Comparison of ENCODE assay signal across 10 cellular contexts in genomic region chr20:63953764-63954429, GRCh38. TPM values are rescaled to one million over a fixed set of nuclear protein-coding genes. Genes with fewer than 3 reads are reported as not detected.
A peak's percentile ranks its signal among the peaks of the same experiment; 100 is the strongest.
DNase-seq lines count a peak whose midpoint lies in the region; ATAC-seq and TF ChIP-seq lines count a peak whose summit lies in the region.
"Had no signal": no experiment of that assay in that cellular context is flagged by ENCODE, and none has a peak within 500 bp of the region (broad histone marks: within the 10 kb centered on the region; RNA-seq: fewer than 3 reads in every experiment).

No MANE protein-coding gene starts in this region.

- H3K36me3 ChIP-seq in heart right ventricle = peaks cover 0 to 5% (median 0%) of the 10 kb centered on the region in 9 donors
- H3K36me3 ChIP-seq in left lung = peaks cover 0 to 12% of the 10 kb centered on the region in 2 donors
- H3K36me3 ChIP-seq in transverse colon = no peaks in the 10 kb centered on the region

- no peak for TF ChIP-seq POLR2A in transverse colon (IDR thresholded peaks at IDR 0.05)

- TF ChIP-seq CTCF in heart right ventricle (IDR thresholded peaks at IDR 0.05) = no peak
- no peak for TF ChIP-seq CTCF in left lung (IDR thresholded peaks at IDR 0.05)
- TF ChIP-seq CTCF in transverse colon (IDR thresholded peaks at IDR 0.05) = no peak

- H3K27ac ChIP-seq in heart right ventricle (peak overlapping the region in 8 of 10 donors; percentile 17 to 98 (median 95)), left lung (peak overlapping the region; percentile 33 to 84), transverse colon (peak overlapping the region in 3 of 4 donors; percentile 94 to 97 (median 94))

- H3K9me3 ChIP-seq in heart right ventricle (no peaks in the 10 kb centered on the region), left lung (no peaks in the 10 kb centered on the region), transverse colon (no peaks in the 10 kb centered on the region)

- no peaks in the 10 kb centered on the region for H3K27me3 Mint-ChIP-seq in activated T-helper 17 cell treated with anti-CD3 and anti-CD28 coated beads, Interleukin-2, amount 50 U/mL, for 72 hours

- 47 to 52% methylated on average over 13 of the region's 13 CpGs for WGBS in heart right ventricle, 2 donors
- WGBS in transverse colon (ENCODE audit: low coverage in 1 of 2), 2 donors = 40 to 70% methylated on average over 2 to 13 of the region's 13 CpGs

- H3K4me1 ChIP-seq in heart right ventricle (peaks cover 30 to 86% (median 81%) of the 10 kb centered on the region in 9 donors), left lung (peaks cover 34 to 77% of the 10 kb centered on the region in 2 donors), transverse colon (peaks cover 56 to 80% (median 74%) of the 10 kb centered on the region in 4 donors)

- H3K4me3 ChIP-seq in heart right ventricle (peak overlapping the region in 5 of 10 donors; percentile 3 to 100 (median 86)), left lung (peak overlapping the region in 1 of 2 donors; percentile 100), transverse colon (no peak overlapping the region)

- H3K4me1 Mint-ChIP-seq in activated T-helper 17 cell treated with anti-CD3 and anti-CD28 coated beads, Interleukin-2, amount 50 U/mL, for 72 hours = peaks cover 14% of the 10 kb centered on the region

- H3K4me3 Mint-ChIP-seq in activated T-helper 17 cell treated with anti-CD3 and anti-CD28 coated beads, Interleukin-2, amount 50 U/mL, for 72 hours = peak overlapping the region; percentile 81

- in situ Hi-C loops in transverse colon (cut with MboI; ENCODE audit: low pct_ligation_motif_present in 1 of 4, low pct_unique_long_range_greater_than_20kb in 1 of 4, low sequenced_read_pairs in 3 of 4) = no loop called here

- peaks cover 8% of the 10 kb centered on the region for H3K36me3 Mint-ChIP-seq in activated T-helper 17 cell treated with anti-CD3 and anti-CD28 coated beads, Interleukin-2, amount 50 U/mL, for 72 hours (ENCODE audit: low read depth)

- intact Hi-C loops in heart right ventricle (cut with DNase I) (no loop called here), left ventricle myocardium superior (cut with micrococcal nuclease) (no loop called here), left lung (cut with DNase I) (no loop called here), transverse colon (cut with DNase I; ENCODE audit: low total_unique reads) (no loop called here)

- DNase-seq in heart right ventricle = no peak
- no peak for DNase-seq in left ventricle myocardium superior
- DNase-seq in left lung = no peak
- DNase-seq in transverse colon = no peak
- DNase-seq in HPDE6-E6E7 (ENCODE audit: extremely low spot score) = no peak
- no peak for DNase-seq in NCI-H748 treated with DMSO at 0.1 percent for 48 hours (lab: John Stamatoyannopoulos, UW)
- DNase-seq: activated CD4-positive, alpha-beta T cell treated with anti-CD3 and anti-CD28 coated beads, Interleukin-2, amount 50 U/mL, for 48 hours; stimulated activated CD4-positive, alpha-beta T cell treated with anti-CD3 and anti-CD28 coated beads, Interleukin-4, amount 100 ng/mL, for 4 hours had no signal

- no peak for TF ChIP-seq EP300 in transverse colon (IDR thresholded peaks at IDR 0.05; ENCODE audit: low read depth)

- ATAC-seq in heart right ventricle (no peak), left ventricle myocardium superior (no peak), left lung (no peak), GM21619 (IDR thresholded peaks at IDR 0.05; ENCODE audit: unreplicated experiment) (no peak)
- ATAC-seq in activated T-helper 17 cell treated with anti-CD3 and anti-CD28 coated beads, Interleukin-2, amount 50 U/mL, for 72 hours (replicated peaks) = no peak

- no peaks in the 10 kb centered on the region for H3K27me3 ChIP-seq in heart right ventricle
- no peaks in the 10 kb centered on the region for H3K27me3 ChIP-seq in left lung
- H3K27me3 ChIP-seq in transverse colon = no peaks in the 10 kb centered on the region

- no peaks in the 10 kb centered on the region for H3K9me3 Mint-ChIP-seq in activated T-helper 17 cell treated with anti-CD3 and anti-CD28 coated beads, Interleukin-2, amount 50 U/mL, for 72 hours

- H3K27ac Mint-ChIP-seq in activated T-helper 17 cell treated with anti-CD3 and anti-CD28 coated beads, Interleukin-2, amount 50 U/mL, for 72 hours = peak overlapping the region; percentile 78

RNA-seq across cellular contexts. Expression of gene UCKL1, which starts 2.3 kb away (rescaled TPM):
- total RNA-seq in heart right ventricle (10 to 100 TPM; 27.3 to 70.4 (median 39.0) TPM), left ventricle myocardium superior (59.9 TPM), left lung (10 to 100 TPM; 26.7 to 31.6 TPM), transverse colon (100 to 1,000 TPM in 1 of 4 donors, 10 to 100 TPM in 3; 41.1 to 189 (median 68.5) TPM)
- polyA plus RNA-seq in heart right ventricle = 100 to 1,000 TPM in 1 of 2 donors, 10 to 100 TPM in 1; 36.3 to 130 TPM
- total RNA-seq in activated T-helper 17 cell treated with anti-CD3 and anti-CD28 coated beads, Interleukin-2, amount 50 U/mL, for 72 hours = 10 to 100 TPM; 27.5 to 36.2 TPM

RNA-seq across cellular contexts. Expression of gene ZNF512B, which starts 15.8 kb away (rescaled TPM):
- total RNA-seq in heart right ventricle (10 to 100 TPM; 11.1 to 14.8 (median 13.7) TPM), left ventricle myocardium superior (14.0 TPM), left lung (10 to 100 TPM; 16.4 to 16.9 TPM), transverse colon (1 to 10 TPM; 1.8 to 5.2 (median 2.1) TPM)
- polyA plus RNA-seq in heart right ventricle = 10 to 100 TPM in 1 of 2 donors, 1 to 10 TPM in 1; 4.6 to 11.8 TPM
- 10 to 100 TPM; 13.9 to 21.3 TPM for total RNA-seq in activated T-helper 17 cell treated with anti-CD3 and anti-CD28 coated beads, Interleukin-2, amount 50 U/mL, for 72 hours

RNA-seq across cellular contexts. Expression of gene SAMD10, which starts 25.5 kb away (rescaled TPM):
- 1 to 10 TPM; 3.4 to 8.4 (median 4.0) TPM for total RNA-seq in heart right ventricle
- 1 to 10 TPM; 3.9 to 8.8 TPM for polyA plus RNA-seq in heart right ventricle
- 6.4 TPM for total RNA-seq in left ventricle myocardium superior
- total RNA-seq in activated T-helper 17 cell treated with anti-CD3 and anti-CD28 coated beads, Interleukin-2, amount 50 U/mL, for 72 hours = 10 to 100 TPM; 21.4 to 32.7 TPM
- total RNA-seq in left lung = 1 to 10 TPM; 4.6 to 6.0 TPM
- total RNA-seq in transverse colon = 10 to 100 TPM in 3 of 4 donors, 1 to 10 TPM in 1; 5.9 to 86.2 (median 19.4) TPM

RNA-seq across cellular contexts. Expression of gene PRPF6, which starts 27.0 kb away (rescaled TPM):
- 10 to 100 TPM; 43.8 to 53.6 (median 48.1) TPM for total RNA-seq in heart right ventricle
- polyA plus RNA-seq in heart right ventricle = 10 to 100 TPM; 27.8 to 48.4 TPM
- 50.6 TPM for total RNA-seq in left ventricle myocardium superior
- total RNA-seq in activated T-helper 17 cell treated with anti-CD3 and anti-CD28 coated beads, Interleukin-2, amount 50 U/mL, for 72 hours = 10 to 100 TPM; 88.5 to 97.4 TPM
- 10 to 100 TPM; 49.8 to 53.7 TPM for total RNA-seq in left lung
- total RNA-seq in transverse colon = 10 to 100 TPM; 29.2 to 55.7 (median 51.8) TPM

RNA-seq across cellular contexts. Expression of gene DNAJC5, which starts 59.0 kb away (rescaled TPM):
- 10 to 100 TPM; 32.8 to 52.2 (median 38.5) TPM for total RNA-seq in heart right ventricle
- 10 to 100 TPM; 19.5 to 23.8 TPM for polyA plus RNA-seq in heart right ventricle
- total RNA-seq in left ventricle myocardium superior = 47.3 TPM
- 10 to 100 TPM; 46.8 to 53.4 TPM for total RNA-seq in activated T-helper 17 cell treated with anti-CD3 and anti-CD28 coated beads, Interleukin-2, amount 50 U/mL, for 72 hours
- total RNA-seq in left lung = 10 to 100 TPM; 39.9 to 59.5 TPM
- 10 to 100 TPM; 59.9 to 77.3 (median 71.4) TPM for total RNA-seq in transverse colon
